Comparison of ENCODE assay signal across 2 cellular contexts in genomic region chr2:109701362-109701761, GRCh38.
TF ChIP-seq lines count a peak whose summit lies in the region.

No MANE protein-coding gene starts in this region.

TF ChIP-seq in HepG2, 621 proteins besides CTCF, POLR2A, EP300 and RAD21:
- no peak for TF ChIP-seq BRD4 (CRISPR knock-in tag; IDR thresholded peaks at IDR 0.05)
- TF ChIP-seq NFE2 (CRISPR knock-in tag; IDR thresholded peaks at IDR 0.05), result no peak
- no peak for TF ChIP-seq HOXA9 (CRISPR knock-in tag; IDR thresholded peaks at IDR 0.05; ENCODE audit: borderline replicate concordance)
- TF ChIP-seq, protein P1, sequence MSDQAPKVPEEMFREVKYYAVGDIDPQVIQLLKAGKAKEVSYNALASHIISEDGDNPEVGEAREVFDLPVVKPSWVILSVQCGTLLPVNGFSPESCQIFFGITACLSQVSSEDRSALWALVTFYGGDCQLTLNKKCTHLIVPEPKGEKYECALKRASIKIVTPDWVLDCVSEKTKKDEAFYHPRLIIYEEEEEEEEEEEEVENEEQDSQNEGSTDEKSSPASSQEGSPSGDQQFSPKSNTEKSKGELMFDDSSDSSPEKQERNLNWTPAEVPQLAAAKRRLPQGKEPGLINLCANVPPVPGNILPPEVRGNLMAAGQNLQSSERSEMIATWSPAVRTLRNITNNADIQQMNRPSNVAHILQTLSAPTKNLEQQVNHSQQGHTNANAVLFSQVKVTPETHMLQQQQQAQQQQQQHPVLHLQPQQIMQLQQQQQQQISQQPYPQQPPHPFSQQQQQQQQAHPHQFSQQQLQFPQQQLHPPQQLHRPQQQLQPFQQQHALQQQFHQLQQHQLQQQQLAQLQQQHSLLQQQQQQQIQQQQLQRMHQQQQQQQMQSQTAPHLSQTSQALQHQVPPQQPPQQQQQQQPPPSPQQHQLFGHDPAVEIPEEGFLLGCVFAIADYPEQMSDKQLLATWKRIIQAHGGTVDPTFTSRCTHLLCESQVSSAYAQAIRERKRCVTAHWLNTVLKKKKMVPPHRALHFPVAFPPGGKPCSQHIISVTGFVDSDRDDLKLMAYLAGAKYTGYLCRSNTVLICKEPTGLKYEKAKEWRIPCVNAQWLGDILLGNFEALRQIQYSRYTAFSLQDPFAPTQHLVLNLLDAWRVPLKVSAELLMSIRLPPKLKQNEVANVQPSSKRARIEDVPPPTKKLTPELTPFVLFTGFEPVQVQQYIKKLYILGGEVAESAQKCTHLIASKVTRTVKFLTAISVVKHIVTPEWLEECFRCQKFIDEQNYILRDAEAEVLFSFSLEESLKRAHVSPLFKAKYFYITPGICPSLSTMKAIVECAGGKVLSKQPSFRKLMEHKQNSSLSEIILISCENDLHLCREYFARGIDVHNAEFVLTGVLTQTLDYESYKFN (CRISPR knock-in tag; conservative IDR thresholded peaks at IDR 0.05), result no peak
- no peak for TF ChIP-seq AKAP8 (CRISPR knock-in tag; IDR thresholded peaks at IDR 0.05)
- TF ChIP-seq ZNF513 (CRISPR knock-in tag; conservative IDR thresholded peaks at IDR 0.05), result no peak
- TF ChIP-seq ZNF766 (CRISPR knock-in tag; IDR thresholded peaks at IDR 0.05; ENCODE audit: borderline replicate concordance), result no peak
TF ChIP-seq in HepG2: peak in this region for 0.

TF ChIP-seq in endothelial cell of umbilical vein, 7 proteins besides CTCF, POLR2A, EP300 and RAD21:
- TF ChIP-seq EZH2 (IDR thresholded peaks at IDR 0.05; ENCODE audit: borderline replicate concordance, low read depth, low read length, severe bottlenecking), result no peak
- no peak for TF ChIP-seq FOS (IDR thresholded peaks at IDR 0.05; ENCODE audit: borderline replicate concordance, insufficient read depth, low read length)
- TF ChIP-seq JUN (IDR thresholded peaks at IDR 0.05; ENCODE audit: borderline replicate concordance, insufficient read depth, insufficient read length, low read depth), result no peak
- no peak for TF ChIP-seq MYC (IDR thresholded peaks at IDR 0.05; ENCODE audit: low read depth, low read length)
- no peak for TF ChIP-seq POLR2AphosphoS5 (IDR thresholded peaks at IDR 0.05; ENCODE audit: insufficient read depth, low read depth, low read length)
- no peak for TF ChIP-seq MAX (IDR thresholded peaks at IDR 0.05; ENCODE audit: insufficient read depth, insufficient read length)
- TF ChIP-seq GATA2 (IDR thresholded peaks at IDR 0.05; ENCODE audit: insufficient read depth, insufficient read length, low read depth, low read length), result no peak
